1 cellular context compared by ENCODE assay signal in the genomic region with DNA sequence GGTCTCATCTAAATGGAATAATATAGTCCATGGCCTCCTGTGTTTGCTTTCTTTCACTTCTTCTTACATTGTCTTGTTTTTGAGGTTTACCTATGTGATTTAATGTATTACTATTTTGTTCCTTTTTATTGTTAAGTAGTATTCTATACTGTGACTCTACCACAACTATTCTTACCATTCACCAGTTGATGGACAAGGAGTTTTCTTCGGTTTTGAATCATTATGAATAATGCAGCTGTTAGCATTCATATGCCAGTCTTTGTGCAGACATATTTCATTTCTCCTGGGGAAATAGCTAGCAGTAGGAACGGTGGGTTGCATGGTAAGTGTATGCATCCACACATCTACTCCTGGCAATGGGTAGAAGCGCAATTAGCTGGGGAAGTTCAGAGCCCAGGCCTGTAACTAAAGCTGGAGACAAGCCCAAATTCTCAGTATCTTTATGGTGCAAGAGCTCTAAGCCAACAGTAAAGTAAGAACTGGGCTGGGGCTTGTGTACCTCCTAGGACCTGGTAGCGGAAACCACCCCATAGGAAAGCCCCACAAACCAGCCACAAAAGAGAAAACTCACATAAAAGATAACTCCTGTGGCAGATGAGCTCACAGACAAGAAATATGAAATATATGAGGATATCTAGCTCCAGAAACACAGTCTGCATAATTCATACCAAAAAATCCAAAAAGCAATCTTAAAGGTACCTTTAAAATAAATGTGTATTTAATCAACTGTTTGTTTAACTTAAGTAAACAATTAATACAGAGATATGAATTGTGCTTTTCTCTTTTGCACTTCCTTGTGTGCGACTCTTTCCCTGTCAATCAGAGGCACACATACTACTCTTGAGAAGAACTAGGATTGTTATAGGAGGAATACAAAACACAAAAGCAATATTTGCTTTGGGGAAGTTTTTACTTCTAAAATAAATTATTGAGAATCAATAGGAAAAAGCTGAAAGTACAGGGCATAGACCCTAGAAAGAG.
A peak's percentile ranks its signal among the peaks of the same experiment; 100 is the strongest.
TF ChIP-seq lines count a peak whose summit lies in the region.

No MANE protein-coding gene starts in this region.

TF ChIP-seq in GM12878, 131 proteins besides CTCF, POLR2A, EP300 and RAD21 (continued from another document):
- TF ChIP-seq, protein P1, sequence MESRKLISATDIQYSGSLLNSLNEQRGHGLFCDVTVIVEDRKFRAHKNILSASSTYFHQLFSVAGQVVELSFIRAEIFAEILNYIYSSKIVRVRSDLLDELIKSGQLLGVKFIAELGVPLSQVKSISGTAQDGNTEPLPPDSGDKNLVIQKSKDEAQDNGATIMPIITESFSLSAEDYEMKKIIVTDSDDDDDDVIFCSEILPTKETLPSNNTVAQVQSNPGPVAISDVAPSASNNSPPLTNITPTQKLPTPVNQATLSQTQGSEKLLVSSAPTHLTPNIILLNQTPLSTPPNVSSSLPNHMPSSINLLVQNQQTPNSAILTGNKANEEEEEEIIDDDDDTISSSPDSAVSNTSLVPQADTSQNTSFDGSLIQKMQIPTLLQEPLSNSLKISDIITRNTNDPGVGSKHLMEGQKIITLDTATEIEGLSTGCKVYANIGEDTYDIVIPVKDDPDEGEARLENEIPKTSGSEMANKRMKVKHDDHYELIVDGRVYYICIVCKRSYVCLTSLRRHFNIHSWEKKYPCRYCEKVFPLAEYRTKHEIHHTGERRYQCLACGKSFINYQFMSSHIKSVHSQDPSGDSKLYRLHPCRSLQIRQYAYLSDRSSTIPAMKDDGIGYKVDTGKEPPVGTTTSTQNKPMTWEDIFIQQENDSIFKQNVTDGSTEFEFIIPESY (IDR thresholded peaks at IDR 0.05) = no peak
- TF ChIP-seq MTA2 (IDR thresholded peaks at IDR 0.05; ENCODE audit: low read depth) (0 out of 2 replicates have a peak, but pooled peaks have one; percentile 19), GABPA (IDR thresholded peaks at IDR 0.05; ENCODE audit: low read depth) (0 out of 2 replicates have a peak, but pooled peaks have one; percentile 6), CEBPZ (IDR thresholded peaks at IDR 0.05; ENCODE audit: low read depth, low read length) (no peak), ZSCAN29 (IDR thresholded peaks at IDR 0.05) (no peak), ASH2L (IDR thresholded peaks at IDR 0.05; ENCODE audit: borderline replicate concordance, low read depth) (no peak), GATAD2B (conservative IDR thresholded peaks at IDR 0.05; ENCODE audit: low read depth) (0 out of 2 replicates have a peak, but pooled peaks have one; percentile 25), EED (IDR thresholded peaks at IDR 0.05; ENCODE audit: low read depth) (peak; percentile 74), SKIL (IDR thresholded peaks at IDR 0.05; ENCODE audit: low read depth, poor library complexity, severe bottlenecking) (no peak)
- TF ChIP-seq, protein P2, sequence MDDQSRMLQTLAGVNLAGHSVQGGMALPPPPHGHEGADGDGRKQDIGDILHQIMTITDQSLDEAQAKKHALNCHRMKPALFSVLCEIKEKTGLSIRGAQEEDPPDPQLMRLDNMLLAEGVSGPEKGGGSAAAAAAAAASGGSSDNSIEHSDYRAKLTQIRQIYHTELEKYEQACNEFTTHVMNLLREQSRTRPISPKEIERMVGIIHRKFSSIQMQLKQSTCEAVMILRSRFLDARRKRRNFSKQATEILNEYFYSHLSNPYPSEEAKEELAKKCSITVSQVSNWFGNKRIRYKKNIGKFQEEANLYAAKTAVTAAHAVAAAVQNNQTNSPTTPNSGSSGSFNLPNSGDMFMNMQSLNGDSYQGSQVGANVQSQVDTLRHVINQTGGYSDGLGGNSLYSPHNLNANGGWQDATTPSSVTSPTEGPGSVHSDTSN (IDR thresholded peaks at IDR 0.05; ENCODE audit: insufficient replicate concordance, low read depth, low read length) = no peak
TF ChIP-seq in GM12878: peak in this region for 27.
